In the genomic region with DNA sequence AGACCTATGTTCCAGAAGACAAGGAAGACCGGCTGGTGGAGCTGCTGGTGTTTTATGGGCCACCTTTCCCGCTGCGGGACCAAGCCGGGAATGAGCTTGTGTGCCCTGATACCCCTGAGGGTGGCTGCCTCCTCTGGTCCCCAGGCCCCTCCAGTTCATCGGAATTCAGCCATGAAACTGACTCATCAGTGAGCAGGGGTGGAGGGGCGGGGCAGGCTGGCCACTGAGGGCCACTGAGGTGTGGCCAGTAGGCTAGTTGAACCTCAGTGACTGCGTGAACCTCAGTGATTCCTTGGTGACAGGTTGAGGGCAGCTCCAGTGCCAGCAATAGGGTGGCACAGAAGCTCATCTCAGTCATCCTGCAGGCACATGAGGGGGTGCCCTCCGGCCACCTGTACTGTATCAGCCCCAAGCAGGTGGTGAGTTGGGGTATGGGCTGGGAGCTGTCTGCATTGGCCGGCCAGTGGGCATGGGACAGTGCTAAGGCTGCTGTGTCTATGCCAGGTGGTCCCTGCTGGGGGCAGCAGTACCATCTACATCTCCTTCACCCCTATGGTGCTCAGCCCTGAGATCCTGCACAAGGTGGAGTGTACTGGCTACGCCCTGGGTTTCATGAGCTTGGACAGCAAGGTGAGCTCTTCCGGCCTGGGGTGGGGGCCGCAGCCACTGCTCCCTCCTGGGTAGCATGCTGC, we compare ENCODE assay signal across 1 cellular context.
A peak's percentile ranks its signal among the peaks of the same experiment; 100 is the strongest.
TF ChIP-seq lines count a peak whose summit lies in the region.

No MANE protein-coding gene starts in this region.

TF ChIP-seq in HepG2, 621 proteins besides CTCF, POLR2A, EP300 and RAD21 (continued from another document and continues in another):
- TF ChIP-seq, protein P1, sequence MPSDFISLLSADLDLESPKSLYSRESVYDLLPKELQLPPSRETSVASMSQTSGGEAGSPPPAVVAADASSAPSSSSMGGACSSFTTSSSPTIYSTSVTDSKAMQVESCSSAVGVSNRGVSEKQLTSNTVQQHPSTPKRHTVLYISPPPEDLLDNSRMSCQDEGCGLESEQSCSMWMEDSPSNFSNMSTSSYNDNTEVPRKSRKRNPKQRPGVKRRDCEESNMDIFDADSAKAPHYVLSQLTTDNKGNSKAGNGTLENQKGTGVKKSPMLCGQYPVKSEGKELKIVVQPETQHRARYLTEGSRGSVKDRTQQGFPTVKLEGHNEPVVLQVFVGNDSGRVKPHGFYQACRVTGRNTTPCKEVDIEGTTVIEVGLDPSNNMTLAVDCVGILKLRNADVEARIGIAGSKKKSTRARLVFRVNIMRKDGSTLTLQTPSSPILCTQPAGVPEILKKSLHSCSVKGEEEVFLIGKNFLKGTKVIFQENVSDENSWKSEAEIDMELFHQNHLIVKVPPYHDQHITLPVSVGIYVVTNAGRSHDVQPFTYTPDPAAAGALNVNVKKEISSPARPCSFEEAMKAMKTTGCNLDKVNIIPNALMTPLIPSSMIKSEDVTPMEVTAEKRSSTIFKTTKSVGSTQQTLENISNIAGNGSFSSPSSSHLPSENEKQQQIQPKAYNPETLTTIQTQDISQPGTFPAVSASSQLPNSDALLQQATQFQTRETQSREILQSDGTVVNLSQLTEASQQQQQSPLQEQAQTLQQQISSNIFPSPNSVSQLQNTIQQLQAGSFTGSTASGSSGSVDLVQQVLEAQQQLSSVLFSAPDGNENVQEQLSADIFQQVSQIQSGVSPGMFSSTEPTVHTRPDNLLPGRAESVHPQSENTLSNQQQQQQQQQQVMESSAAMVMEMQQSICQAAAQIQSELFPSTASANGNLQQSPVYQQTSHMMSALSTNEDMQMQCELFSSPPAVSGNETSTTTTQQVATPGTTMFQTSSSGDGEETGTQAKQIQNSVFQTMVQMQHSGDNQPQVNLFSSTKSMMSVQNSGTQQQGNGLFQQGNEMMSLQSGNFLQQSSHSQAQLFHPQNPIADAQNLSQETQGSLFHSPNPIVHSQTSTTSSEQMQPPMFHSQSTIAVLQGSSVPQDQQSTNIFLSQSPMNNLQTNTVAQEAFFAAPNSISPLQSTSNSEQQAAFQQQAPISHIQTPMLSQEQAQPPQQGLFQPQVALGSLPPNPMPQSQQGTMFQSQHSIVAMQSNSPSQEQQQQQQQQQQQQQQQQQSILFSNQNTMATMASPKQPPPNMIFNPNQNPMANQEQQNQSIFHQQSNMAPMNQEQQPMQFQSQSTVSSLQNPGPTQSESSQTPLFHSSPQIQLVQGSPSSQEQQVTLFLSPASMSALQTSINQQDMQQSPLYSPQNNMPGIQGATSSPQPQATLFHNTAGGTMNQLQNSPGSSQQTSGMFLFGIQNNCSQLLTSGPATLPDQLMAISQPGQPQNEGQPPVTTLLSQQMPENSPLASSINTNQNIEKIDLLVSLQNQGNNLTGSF (CRISPR knock-in tag; IDR thresholded peaks at IDR 0.05): no peak
- TF ChIP-seq ZNF367 (CRISPR knock-in tag; IDR thresholded peaks at IDR 0.05; ENCODE audit: borderline replicate concordance): no peak
- no peak for TF ChIP-seq ZNF614 (CRISPR knock-in tag; IDR thresholded peaks at IDR 0.05; ENCODE audit: borderline replicate concordance)
- no peak for TF ChIP-seq ZNF225 (CRISPR knock-in tag; IDR thresholded peaks at IDR 0.05)
- TF ChIP-seq ZNF780A (CRISPR knock-in tag; IDR thresholded peaks at IDR 0.05): 0 out of 2 replicates have a peak, but pooled peaks have one; percentile 23
- TF ChIP-seq, protein P2, sequence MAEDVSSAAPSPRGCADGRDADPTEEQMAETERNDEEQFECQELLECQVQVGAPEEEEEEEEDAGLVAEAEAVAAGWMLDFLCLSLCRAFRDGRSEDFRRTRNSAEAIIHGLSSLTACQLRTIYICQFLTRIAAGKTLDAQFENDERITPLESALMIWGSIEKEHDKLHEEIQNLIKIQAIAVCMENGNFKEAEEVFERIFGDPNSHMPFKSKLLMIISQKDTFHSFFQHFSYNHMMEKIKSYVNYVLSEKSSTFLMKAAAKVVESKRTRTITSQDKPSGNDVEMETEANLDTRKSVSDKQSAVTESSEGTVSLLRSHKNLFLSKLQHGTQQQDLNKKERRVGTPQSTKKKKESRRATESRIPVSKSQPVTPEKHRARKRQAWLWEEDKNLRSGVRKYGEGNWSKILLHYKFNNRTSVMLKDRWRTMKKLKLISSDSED (CRISPR knock-in tag; IDR thresholded peaks at IDR 0.05): no peak
- TF ChIP-seq ZFP1 (CRISPR knock-in tag; IDR thresholded peaks at IDR 0.05): no peak
- TF ChIP-seq PCBP1 (IDR thresholded peaks at IDR 0.05; ENCODE audit: borderline replicate concordance, low read depth, low read length): no peak
- no peak for TF ChIP-seq ZNF564 (CRISPR knock-in tag; IDR thresholded peaks at IDR 0.05)
- TF ChIP-seq HDAC2 (CRISPR knock-in tag; IDR thresholded peaks at IDR 0.05): no peak
- TF ChIP-seq ZMYM3 (CRISPR knock-in tag; IDR thresholded peaks at IDR 0.05): no peak
- TF ChIP-seq ZNF256 (CRISPR knock-in tag; conservative IDR thresholded peaks at IDR 0.05): no peak
- no peak for TF ChIP-seq ELF1 (CRISPR knock-in tag; IDR thresholded peaks at IDR 0.05)
- 0 out of 2 replicates have a peak, but pooled peaks have one; percentile 46 for TF ChIP-seq ZNF333 (CRISPR knock-in tag; IDR thresholded peaks at IDR 0.05; ENCODE audit: borderline replicate concordance)
- no peak for TF ChIP-seq ERF (CRISPR knock-in tag; IDR thresholded peaks at IDR 0.05)
- TF ChIP-seq, protein P3, sequence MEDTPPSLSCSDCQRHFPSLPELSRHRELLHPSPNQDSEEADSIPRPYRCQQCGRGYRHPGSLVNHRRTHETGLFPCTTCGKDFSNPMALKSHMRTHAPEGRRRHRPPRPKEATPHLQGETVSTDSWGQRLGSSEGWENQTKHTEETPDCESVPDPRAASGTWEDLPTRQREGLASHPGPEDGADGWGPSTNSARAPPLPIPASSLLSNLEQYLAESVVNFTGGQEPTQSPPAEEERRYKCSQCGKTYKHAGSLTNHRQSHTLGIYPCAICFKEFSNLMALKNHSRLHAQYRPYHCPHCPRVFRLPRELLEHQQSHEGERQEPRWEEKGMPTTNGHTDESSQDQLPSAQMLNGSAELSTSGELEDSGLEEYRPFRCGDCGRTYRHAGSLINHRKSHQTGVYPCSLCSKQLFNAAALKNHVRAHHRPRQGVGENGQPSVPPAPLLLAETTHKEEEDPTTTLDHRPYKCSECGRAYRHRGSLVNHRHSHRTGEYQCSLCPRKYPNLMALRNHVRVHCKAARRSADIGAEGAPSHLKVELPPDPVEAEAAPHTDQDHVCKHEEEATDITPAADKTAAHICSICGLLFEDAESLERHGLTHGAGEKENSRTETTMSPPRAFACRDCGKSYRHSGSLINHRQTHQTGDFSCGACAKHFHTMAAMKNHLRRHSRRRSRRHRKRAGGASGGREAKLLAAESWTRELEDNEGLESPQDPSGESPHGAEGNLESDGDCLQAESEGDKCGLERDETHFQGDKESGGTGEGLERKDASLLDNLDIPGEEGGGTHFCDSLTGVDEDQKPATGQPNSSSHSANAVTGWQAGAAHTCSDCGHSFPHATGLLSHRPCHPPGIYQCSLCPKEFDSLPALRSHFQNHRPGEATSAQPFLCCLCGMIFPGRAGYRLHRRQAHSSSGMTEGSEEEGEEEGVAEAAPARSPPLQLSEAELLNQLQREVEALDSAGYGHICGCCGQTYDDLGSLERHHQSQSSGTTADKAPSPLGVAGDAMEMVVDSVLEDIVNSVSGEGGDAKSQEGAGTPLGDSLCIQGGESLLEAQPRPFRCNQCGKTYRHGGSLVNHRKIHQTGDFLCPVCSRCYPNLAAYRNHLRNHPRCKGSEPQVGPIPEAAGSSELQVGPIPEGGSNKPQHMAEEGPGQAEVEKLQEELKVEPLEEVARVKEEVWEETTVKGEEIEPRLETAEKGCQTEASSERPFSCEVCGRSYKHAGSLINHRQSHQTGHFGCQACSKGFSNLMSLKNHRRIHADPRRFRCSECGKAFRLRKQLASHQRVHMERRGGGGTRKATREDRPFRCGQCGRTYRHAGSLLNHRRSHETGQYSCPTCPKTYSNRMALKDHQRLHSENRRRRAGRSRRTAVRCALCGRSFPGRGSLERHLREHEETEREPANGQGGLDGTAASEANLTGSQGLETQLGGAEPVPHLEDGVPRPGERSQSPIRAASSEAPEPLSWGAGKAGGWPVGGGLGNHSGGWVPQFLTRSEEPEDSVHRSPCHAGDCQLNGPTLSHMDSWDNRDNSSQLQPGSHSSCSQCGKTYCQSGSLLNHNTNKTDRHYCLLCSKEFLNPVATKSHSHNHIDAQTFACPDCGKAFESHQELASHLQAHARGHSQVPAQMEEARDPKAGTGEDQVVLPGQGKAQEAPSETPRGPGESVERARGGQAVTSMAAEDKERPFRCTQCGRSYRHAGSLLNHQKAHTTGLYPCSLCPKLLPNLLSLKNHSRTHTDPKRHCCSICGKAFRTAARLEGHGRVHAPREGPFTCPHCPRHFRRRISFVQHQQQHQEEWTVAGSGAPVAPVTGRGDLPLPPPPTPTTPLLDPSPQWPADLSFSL (CRISPR knock-in tag; IDR thresholded peaks at IDR 0.05): no peak
- TF ChIP-seq, protein P4, sequence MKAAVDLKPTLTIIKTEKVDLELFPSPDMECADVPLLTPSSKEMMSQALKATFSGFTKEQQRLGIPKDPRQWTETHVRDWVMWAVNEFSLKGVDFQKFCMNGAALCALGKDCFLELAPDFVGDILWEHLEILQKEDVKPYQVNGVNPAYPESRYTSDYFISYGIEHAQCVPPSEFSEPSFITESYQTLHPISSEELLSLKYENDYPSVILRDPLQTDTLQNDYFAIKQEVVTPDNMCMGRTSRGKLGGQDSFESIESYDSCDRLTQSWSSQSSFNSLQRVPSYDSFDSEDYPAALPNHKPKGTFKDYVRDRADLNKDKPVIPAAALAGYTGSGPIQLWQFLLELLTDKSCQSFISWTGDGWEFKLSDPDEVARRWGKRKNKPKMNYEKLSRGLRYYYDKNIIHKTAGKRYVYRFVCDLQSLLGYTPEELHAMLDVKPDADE (CRISPR knock-in tag; IDR thresholded peaks at IDR 0.05): no peak
- TF ChIP-seq HIVEP1 (CRISPR knock-in tag; IDR thresholded peaks at IDR 0.05): peak; percentile 50; the same call in 1 of the 2 replicates
- TF ChIP-seq, protein P5, sequence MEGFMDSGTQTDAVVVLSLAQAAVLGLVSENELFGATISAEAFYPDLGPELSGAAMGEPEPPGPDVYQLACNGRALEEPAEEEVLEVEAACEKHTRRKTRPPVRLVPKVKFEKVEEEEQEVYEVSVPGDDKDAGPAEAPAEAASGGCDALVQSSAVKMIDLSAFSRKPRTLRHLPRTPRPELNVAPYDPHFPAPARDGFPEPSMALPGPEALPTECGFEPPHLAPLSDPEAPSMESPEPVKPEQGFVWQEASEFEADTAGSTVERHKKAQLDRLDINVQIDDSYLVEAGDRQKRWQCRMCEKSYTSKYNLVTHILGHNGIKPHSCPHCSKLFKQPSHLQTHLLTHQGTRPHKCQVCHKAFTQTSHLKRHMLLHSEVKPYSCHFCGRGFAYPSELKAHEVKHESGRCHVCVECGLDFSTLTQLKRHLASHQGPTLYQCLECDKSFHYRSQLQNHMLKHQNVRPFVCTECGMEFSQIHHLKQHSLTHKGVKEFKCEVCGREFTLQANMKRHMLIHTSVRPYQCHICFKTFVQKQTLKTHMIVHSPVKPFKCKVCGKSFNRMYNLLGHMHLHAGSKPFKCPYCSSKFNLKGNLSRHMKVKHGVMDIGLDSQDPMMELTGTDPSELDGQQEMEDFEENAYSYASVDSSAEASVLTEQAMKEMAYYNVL (CRISPR knock-in tag; IDR thresholded peaks at IDR 0.05; ENCODE audit: borderline replicate concordance): no peak
- TF ChIP-seq REPIN1 (CRISPR knock-in tag; IDR thresholded peaks at IDR 0.05; ENCODE audit: borderline replicate concordance, low read depth): no peak; the same call in 1 of the 2 replicates
- TF ChIP-seq, protein P6, sequence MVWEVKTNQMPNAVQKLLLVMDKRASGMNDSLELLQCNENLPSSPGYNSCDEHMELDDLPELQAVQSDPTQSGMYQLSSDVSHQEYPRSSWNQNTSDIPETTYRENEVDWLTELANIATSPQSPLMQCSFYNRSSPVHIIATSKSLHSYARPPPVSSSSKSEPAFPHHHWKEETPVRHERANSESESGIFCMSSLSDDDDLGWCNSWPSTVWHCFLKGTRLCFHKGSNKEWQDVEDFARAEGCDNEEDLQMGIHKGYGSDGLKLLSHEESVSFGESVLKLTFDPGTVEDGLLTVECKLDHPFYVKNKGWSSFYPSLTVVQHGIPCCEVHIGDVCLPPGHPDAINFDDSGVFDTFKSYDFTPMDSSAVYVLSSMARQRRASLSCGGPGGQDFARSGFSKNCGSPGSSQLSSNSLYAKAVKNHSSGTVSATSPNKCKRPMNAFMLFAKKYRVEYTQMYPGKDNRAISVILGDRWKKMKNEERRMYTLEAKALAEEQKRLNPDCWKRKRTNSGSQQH (CRISPR knock-in tag; IDR thresholded peaks at IDR 0.05; ENCODE audit: low read depth): no peak
- no peak for TF ChIP-seq POGZ (CRISPR knock-in tag; IDR thresholded peaks at IDR 0.05)
- TF ChIP-seq AKAP8 (CRISPR knock-in tag; IDR thresholded peaks at IDR 0.05): peak; percentile 96
- TF ChIP-seq DR1 (CRISPR knock-in tag; IDR thresholded peaks at IDR 0.05): 0 out of 2 replicates have a peak, but pooled peaks have one; percentile 36
- no peak for TF ChIP-seq ZNF230 (CRISPR knock-in tag; IDR thresholded peaks at IDR 0.05)
- TF ChIP-seq ZFP90 (CRISPR knock-in tag; IDR thresholded peaks at IDR 0.05; ENCODE audit: borderline replicate concordance): no peak
- TF ChIP-seq, protein P7, sequence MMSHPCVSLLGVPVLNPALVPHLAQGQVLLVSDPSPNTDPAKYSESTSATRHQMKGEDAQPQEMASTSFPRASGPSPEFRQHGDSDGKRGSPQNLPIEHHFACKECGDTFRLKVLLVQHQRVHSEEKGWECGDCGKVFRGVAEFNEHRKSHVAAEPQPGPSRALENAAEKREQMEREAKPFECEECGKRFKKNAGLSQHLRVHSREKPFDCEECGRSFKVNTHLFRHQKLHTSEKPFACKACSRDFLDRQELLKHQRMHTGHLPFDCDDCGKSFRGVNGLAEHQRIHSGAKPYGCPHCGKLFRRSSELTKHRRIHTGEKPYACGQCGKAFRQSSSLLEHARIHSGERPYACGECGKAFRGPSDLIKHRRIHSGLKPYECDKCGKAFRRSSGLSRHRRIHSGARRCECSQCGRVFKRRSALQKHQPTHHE (CRISPR knock-in tag; IDR thresholded peaks at IDR 0.05; ENCODE audit: borderline replicate concordance): no peak
- no peak for TF ChIP-seq CHCHD3 (CRISPR knock-in tag; IDR thresholded peaks at IDR 0.05)
- TF ChIP-seq, protein P8, sequence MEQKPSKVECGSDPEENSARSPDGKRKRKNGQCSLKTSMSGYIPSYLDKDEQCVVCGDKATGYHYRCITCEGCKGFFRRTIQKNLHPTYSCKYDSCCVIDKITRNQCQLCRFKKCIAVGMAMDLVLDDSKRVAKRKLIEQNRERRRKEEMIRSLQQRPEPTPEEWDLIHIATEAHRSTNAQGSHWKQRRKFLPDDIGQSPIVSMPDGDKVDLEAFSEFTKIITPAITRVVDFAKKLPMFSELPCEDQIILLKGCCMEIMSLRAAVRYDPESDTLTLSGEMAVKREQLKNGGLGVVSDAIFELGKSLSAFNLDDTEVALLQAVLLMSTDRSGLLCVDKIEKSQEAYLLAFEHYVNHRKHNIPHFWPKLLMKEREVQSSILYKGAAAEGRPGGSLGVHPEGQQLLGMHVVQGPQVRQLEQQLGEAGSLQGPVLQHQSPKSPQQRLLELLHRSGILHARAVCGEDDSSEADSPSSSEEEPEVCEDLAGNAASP (CRISPR knock-in tag; IDR thresholded peaks at IDR 0.05; ENCODE audit: borderline replicate concordance): no peak
- no peak for TF ChIP-seq ZNF766 (CRISPR knock-in tag; IDR thresholded peaks at IDR 0.05; ENCODE audit: borderline replicate concordance)
- no peak for TF ChIP-seq GTF3A (CRISPR knock-in tag; conservative IDR thresholded peaks at IDR 0.05)
- no peak for TF ChIP-seq ZFP62 (CRISPR knock-in tag; IDR thresholded peaks at IDR 0.05)
- TF ChIP-seq ADNP (CRISPR knock-in tag; IDR thresholded peaks at IDR 0.05): no peak
- TF ChIP-seq ZNF205 (CRISPR knock-in tag; IDR thresholded peaks at IDR 0.05): no peak
- no peak for TF ChIP-seq ZNF782 (CRISPR knock-in tag; IDR thresholded peaks at IDR 0.05; ENCODE audit: borderline replicate concordance)
- TF ChIP-seq REXO4 (CRISPR knock-in tag; IDR thresholded peaks at IDR 0.05; ENCODE audit: borderline replicate concordance): no peak
- TF ChIP-seq DMAP1 (CRISPR knock-in tag; IDR thresholded peaks at IDR 0.05): no peak
- no peak; the same call in 1 of the 2 replicates for TF ChIP-seq ZSCAN21 (CRISPR knock-in tag; IDR thresholded peaks at IDR 0.05; ENCODE audit: borderline replicate concordance)
- no peak for TF ChIP-seq SMAD1 (CRISPR knock-in tag; IDR thresholded peaks at IDR 0.05; ENCODE audit: borderline replicate concordance, low read depth)
